Comparison of ENCODE assay signal across 7 cellular contexts in genomic region chr2:188077757-188078156, GRCh38.
"Had no signal": no experiment of that assay in that cellular context is flagged by ENCODE, and none has a peak within 500 bp of the region (broad histone marks: within the 10 kb centered on the region; RNA-seq: fewer than 3 reads in every experiment).

No MANE protein-coding gene starts in this region.

- H3K9ac ChIP-seq: GM23248, KMS-11 had no signal

- FAIRE-seq: HTR-8/SVneo had no signal

- H2AFZ ChIP-seq: GM23248 had no signal

- DNase-seq: GOT3, H7, HCEC 1CT, KBM-7 had no signal

- H3K4me2 ChIP-seq: KMS-11 had no signal

- H3K27ac ChIP-seq: GM23248, KMS-11 had no signal

- H3K4me3 ChIP-seq: GM23248 had no signal
